25 cellular contexts compared by ENCODE assay signal in genomic region chr5:158020555-158021418, GRCh38.
A peak's percentile ranks its signal among the peaks of the same experiment; 100 is the strongest.
DNase-seq lines count a peak whose midpoint lies in the region; ATAC-seq and TF ChIP-seq lines count a peak whose summit lies in the region.
"Had no signal": no experiment of that assay in that cellular context is flagged by ENCODE, and none has a peak within 500 bp of the region (broad histone marks: within the 10 kb centered on the region; RNA-seq: fewer than 3 reads in every experiment).

No MANE protein-coding gene starts in this region.

- no peak overlapping the region for H2AFZ ChIP-seq in neural progenitor cell (replicated peaks)

- H3K27me3 Mint-ChIP-seq in WTC11 (ENCODE audit: low read depth) = no peaks in the 10 kb centered on the region
- peaks cover 11% of the 10 kb centered on the region for H3K27me3 Mint-ChIP-seq in neural progenitor cell (ENCODE audit: insufficient read depth, low read depth)

- peak; percentile 68 for ATAC-seq in WTC11
- ATAC-seq: sciatic nerve; SK-N-SH treated with all-trans-retinoic acid at 6 μM for 48 hours; stimulated activated effector memory CD8-positive, alpha-beta T cell treated with anti-CD3 and anti-CD28 coated beads, Interleukin-12 subunit alpha, Interleukin-12 subunit beta, amount 100 ng/mL, for 72 hours had no signal

- no peak for TF ChIP-seq CTCF in WTC11 (IDR thresholded peaks at IDR 0.05)
- no peak for TF ChIP-seq CTCF in neural progenitor cell (IDR thresholded peaks at IDR 0.05)

- H3K36me3 Mint-ChIP-seq in WTC11 (no peaks in the 10 kb centered on the region), neural progenitor cell (no peaks in the 10 kb centered on the region)
- H3K36me3 Mint-ChIP-seq: activated naive CD8-positive, alpha-beta T cell treated with anti-CD3 and anti-CD28 coated beads, Interleukin-2, amount 10 ng/mL, durations not matched to agents 7 days and 5 days; stimulated activated effector memory CD8-positive, alpha-beta T cell treated with anti-CD3 and anti-CD28 coated beads, Interleukin-12 subunit alpha, Interleukin-12 subunit beta, amount 100 ng/mL, for 72 hours had no signal

- H3K9ac ChIP-seq in HUES48 (ENCODE audit: low read depth, low read length) = no peak overlapping the region
- no peak overlapping the region for H3K9ac ChIP-seq in neural progenitor cell

- H3K27ac ChIP-seq in HUES48 (ENCODE audit: low read depth, low read length) (peak overlapping the region; percentile 2), neural progenitor cell (no peak overlapping the region)
- H3K27ac ChIP-seq: C4-2B, upper lobe of left lung, VCaP had no signal

- no peaks in the 10 kb centered on the region for H3K79me2 ChIP-seq in neural progenitor cell (ENCODE audit: low read depth)

- H3K4me3 ChIP-seq in HUES48 (ENCODE audit: low read depth, low read length) (no peak overlapping the region), neural progenitor cell (no peak overlapping the region)
- H3K4me3 ChIP-seq: MG63, upper lobe of left lung had no signal

- no peaks in the 10 kb centered on the region for H3K9me3 ChIP-seq in HUES48 (ENCODE audit: control insufficient read depth, insufficient read depth, low read length)
- no peaks in the 10 kb centered on the region for H3K9me3 ChIP-seq in neural progenitor cell (ENCODE audit: low read depth)
- H3K9me3 ChIP-seq: MG63, upper lobe of left lung had no signal

- H3K4me3 Mint-ChIP-seq in WTC11 (no peak overlapping the region), neural progenitor cell (no peak overlapping the region)
- H3K4me3 Mint-ChIP-seq: activated CD4-positive, alpha-beta T cell treated with anti-CD3 and anti-CD28 coated beads, Interleukin-2, amount 10 ng/mL, durations not matched to agents 24 days and 14 days; activated naive CD8-positive, alpha-beta T cell treated with anti-CD3 and anti-CD28 coated beads, Interleukin-2, amount 10 ng/mL, durations not matched to agents 7 days and 5 days; stimulated activated effector memory CD8-positive, alpha-beta T cell treated with anti-CD3 and anti-CD28 coated beads, Interleukin-12 subunit alpha, Interleukin-12 subunit beta, amount 100 ng/mL, for 72 hours; T-helper 2 cell treated with Interferon-gamma antibody and Interleukin-4, amounts not matched to agents 5 μg/mL and 100 μg/mL, for 36 hours had no signal

- H3K4me1 ChIP-seq in HUES48 (ENCODE audit: control insufficient read depth, insufficient read depth, low read length) (peaks cover 6% of the 10 kb centered on the region; the same call in 1 of the 2 replicates), neural progenitor cell (peaks cover 25% of the 10 kb centered on the region)
- H3K4me1 ChIP-seq: upper lobe of left lung had no signal

- H3K4me1 Mint-ChIP-seq in WTC11 = peaks cover 13% of the 10 kb centered on the region
- peaks cover 20% of the 10 kb centered on the region for H3K4me1 Mint-ChIP-seq in neural progenitor cell
- H3K4me1 Mint-ChIP-seq: activated CD4-positive, alpha-beta T cell treated with anti-CD3 and anti-CD28 coated beads, Interleukin-2, amount 10 ng/mL, durations not matched to agents 24 days and 14 days; activated naive CD8-positive, alpha-beta T cell treated with anti-CD3 and anti-CD28 coated beads, Interleukin-2, amount 10 ng/mL, durations not matched to agents 7 days and 5 days; stimulated activated effector memory CD8-positive, alpha-beta T cell treated with anti-CD3 and anti-CD28 coated beads, Interleukin-12 subunit alpha, Interleukin-12 subunit beta, amount 100 ng/mL, for 72 hours had no signal

- peaks cover 20% of the 10 kb centered on the region for H3F3A ChIP-seq in neural progenitor cell (ENCODE audit: low read depth)

- H3K36me3 ChIP-seq in HUES48 (ENCODE audit: control insufficient read depth, insufficient read depth, low read length) = no peaks in the 10 kb centered on the region
- no peaks in the 10 kb centered on the region for H3K36me3 ChIP-seq in neural progenitor cell
- H3K36me3 ChIP-seq: MG63, upper lobe of left lung had no signal

- no peak overlapping the region for H3K27ac Mint-ChIP-seq in WTC11
- H3K27ac Mint-ChIP-seq in neural progenitor cell = no peak overlapping the region
- H3K27ac Mint-ChIP-seq: activated CD4-positive, alpha-beta T cell treated with anti-CD3 and anti-CD28 coated beads, Interleukin-2, amount 10 ng/mL, durations not matched to agents 24 days and 14 days; activated naive CD8-positive, alpha-beta T cell treated with anti-CD3 and anti-CD28 coated beads, Interleukin-2, amount 10 ng/mL, durations not matched to agents 7 days and 5 days; stimulated activated effector memory CD8-positive, alpha-beta T cell treated with anti-CD3 and anti-CD28 coated beads, Interleukin-12 subunit alpha, Interleukin-12 subunit beta, amount 100 ng/mL, for 72 hours; T-helper 2 cell treated with Interferon-gamma antibody and Interleukin-4, amounts not matched to agents 5 μg/mL and 100 μg/mL, for 36 hours had no signal

- no peaks in the 10 kb centered on the region for H3K9me3 Mint-ChIP-seq in WTC11
- H3K9me3 Mint-ChIP-seq in neural progenitor cell = peaks cover 3% of the 10 kb centered on the region
- H3K9me3 Mint-ChIP-seq: activated CD4-positive, alpha-beta T cell treated with anti-CD3 and anti-CD28 coated beads, Interleukin-2, amount 10 ng/mL, durations not matched to agents 24 days and 14 days; activated naive CD8-positive, alpha-beta T cell treated with anti-CD3 and anti-CD28 coated beads, Interleukin-2, amount 10 ng/mL, durations not matched to agents 7 days and 5 days; stimulated activated effector memory CD8-positive, alpha-beta T cell treated with anti-CD3 and anti-CD28 coated beads, Interleukin-12 subunit alpha, Interleukin-12 subunit beta, amount 100 ng/mL, for 72 hours; T-helper 2 cell treated with Interferon-gamma antibody and Interleukin-4, amounts not matched to agents 5 μg/mL and 100 μg/mL, for 36 hours had no signal

- CTCF ChIA-PET in WTC11 (lab: Charles Lee) = interaction anchor here (0.7 to 1.3 kb wide), 4 partner anchors 26 to 192 kb away, joined by 3 to 4 read pairs (median 3); no protein-coding TSS in a partner anchor

- H3K27me3 ChIP-seq in HUES48 (ENCODE audit: control insufficient read depth, insufficient read depth, low read length) = no peaks in the 10 kb centered on the region
- no peaks in the 10 kb centered on the region for H3K27me3 ChIP-seq in neural progenitor cell
- H3K27me3 ChIP-seq: MG63, upper lobe of left lung had no signal

- DNase-seq in WTC11 (ENCODE audit: low spot score) (no peak), islet precursor cell (peak; percentile 36), neural progenitor cell (ENCODE audit: low spot score) (peak; percentile 7), cerebellum (ENCODE audit: low spot score) (no peak), NCI-H2227 (lab: John Stamatoyannopoulos, UW; ENCODE audit: unreplicated experiment) (no peak)
- no peak for DNase-seq in stimulated activated CD4-positive, alpha-beta T cell treated with anti-CD3 and anti-CD28 coated beads, Interleukin-2, amount 100 ng/mL, for 48 hours
- DNase-seq: activated CD4-positive, alpha-beta T cell treated with anti-CD3 and anti-CD28 coated beads, Interleukin-2, amount 10 ng/mL, durations not matched to agents 24 days and 14 days; activated effector memory CD4-positive, alpha-beta T cell treated with anti-CD3 and anti-CD28 coated beads, Interleukin-2, amount 50 U/mL, for 16 hours; activated naive CD8-positive, alpha-beta T cell treated with anti-CD3 and anti-CD28 coated beads, Interleukin-2, amount 10 ng/mL, durations not matched to agents 7 days and 5 days; activated T-cell treated with anti-CD3 and anti-CD28 coated beads, Interleukin-2, amount 50 U/mL, for 1 hour; caudate nucleus; KBM-7; MG63; NCI-H446 treated with DMSO at 0.1 percent for 48 hours; stimulated activated CD4-positive, alpha-beta T cell treated with anti-CD3 and anti-CD28 coated beads, Interleukin-12 subunit alpha, Interleukin-12 subunit beta, amount 100 ng/mL, for 4 hours; stimulated activated CD4-positive, alpha-beta T cell treated with anti-CD3 and anti-CD28 coated beads, Interleukin-4, amount 100 ng/mL, for 24 hours; substantia nigra; upper lobe of left lung had no signal

- no peaks in the 10 kb centered on the region for H4K20me1 ChIP-seq in neural progenitor cell (ENCODE audit: low read depth)

- POLR2A ChIA-PET in WTC11 (lab: Charles Lee) = interaction anchor here (0.6 kb wide), 1 partner anchor 581 kb away, joined by 3 read pairs; no protein-coding TSS in a partner anchor

- H3K4me2 ChIP-seq in neural progenitor cell = no peak overlapping the region

TF ChIP-seq in WTC11, 78 proteins besides CTCF, POLR2A, EP300 and RAD21 (continues in another document):
- TF ChIP-seq ZNF219 (CRISPR knock-in tag; IDR thresholded peaks at IDR 0.05; ENCODE audit: borderline replicate concordance) (no peak), ETV6 (CRISPR knock-in tag; IDR thresholded peaks at IDR 0.05) (no peak), USF1 (CRISPR knock-in tag; IDR thresholded peaks at IDR 0.05) (no peak), ZNF396 (CRISPR knock-in tag; IDR thresholded peaks at IDR 0.05; ENCODE audit: borderline replicate concordance) (no peak), RELA (CRISPR knock-in tag; IDR thresholded peaks at IDR 0.05; ENCODE audit: borderline replicate concordance) (no peak), NR2C2 (CRISPR knock-in tag; IDR thresholded peaks at IDR 0.05) (no peak), ZNF423 (CRISPR knock-in tag; IDR thresholded peaks at IDR 0.05) (no peak), ZMAT4 (CRISPR knock-in tag; IDR thresholded peaks at IDR 0.05) (no peak)

Comparison
In these comparisons a context has a peak if more than half of its experiments do, and no peak if none do; other contexts are left out.
1. DNase-seq: peak in islet precursor cell (single experiment) and neural progenitor cell (single experiment); none in WTC11 (single experiment), cerebellum (single experiment), NCI-H2227 (single experiment) and stimulated activated CD4-positive, alpha-beta T cell treated with anti-CD3 and anti-CD28 coated beads, Interleukin-2, amount 100 ng/mL, for 48 hours (0 of 2).